1 cellular context compared by ENCODE assay signal in genomic region chr4:69116645-69117321, GRCh38.
TF ChIP-seq lines count a peak whose summit lies in the region.

No MANE protein-coding gene starts in this region.

TF ChIP-seq in K562, 482 proteins besides CTCF, POLR2A, EP300 and RAD21:
- TF ChIP-seq TCF3 (CRISPR knock-in tag; IDR thresholded peaks at IDR 0.05): 0 out of 2 replicates have a peak, but pooled peaks have one; percentile 7
- TF ChIP-seq ZNF146 (CRISPR knock-in tag; IDR thresholded peaks at IDR 0.05; ENCODE audit: unreplicated experiment): no peak
- no peak for TF ChIP-seq NRF1 (conservative IDR thresholded peaks at IDR 0.05 in 1 of 2, IDR thresholded peaks at IDR 0.05 in 1 of 2)
